1 cellular context compared by ENCODE assay signal in the genomic region with DNA sequence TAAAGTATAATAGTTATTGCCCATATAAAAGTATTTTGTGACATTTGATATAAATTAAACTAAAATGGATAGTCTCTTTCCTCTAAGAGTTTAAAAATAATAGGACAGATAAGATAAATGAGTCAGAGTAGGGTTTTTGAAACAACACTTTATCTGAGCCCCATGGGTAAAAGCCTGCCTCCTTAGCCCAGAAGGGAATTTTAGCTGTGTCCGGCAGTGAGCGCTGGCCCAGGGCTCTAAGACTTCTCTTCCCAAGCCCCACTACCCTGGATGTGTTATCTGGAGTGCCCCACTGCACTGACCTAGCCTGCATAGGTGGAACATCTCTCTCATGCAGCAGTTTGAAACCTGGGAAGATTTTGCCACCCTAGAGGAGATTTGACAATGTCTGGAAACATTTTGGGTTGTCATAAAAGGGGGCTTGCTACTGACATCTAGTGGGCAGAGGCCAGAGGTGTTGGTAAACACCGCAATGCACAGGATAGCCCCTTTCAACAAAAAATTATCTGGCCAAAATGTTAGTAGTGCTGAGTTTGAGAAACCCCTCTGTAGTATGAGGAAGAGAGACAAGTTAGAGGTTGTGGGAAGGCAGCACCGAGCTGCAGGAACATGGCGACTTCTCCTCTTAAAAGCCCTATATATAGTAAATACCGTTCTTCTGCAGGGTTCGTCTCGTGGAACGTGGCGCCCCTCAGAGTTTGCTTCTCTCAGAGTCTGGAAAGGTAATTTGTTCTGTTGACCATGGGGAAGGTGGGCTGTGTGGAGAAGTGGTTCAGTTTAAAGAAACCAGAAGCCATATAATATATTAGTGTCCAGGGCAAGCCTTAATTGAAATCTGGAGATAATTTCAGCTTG.
TF ChIP-seq lines count a peak whose summit lies in the region.

No MANE protein-coding gene starts in this region.

TF ChIP-seq in GM23338, 12 proteins besides CTCF, POLR2A, EP300 and RAD21 (continued from another document):
- TF ChIP-seq, protein P1, sequence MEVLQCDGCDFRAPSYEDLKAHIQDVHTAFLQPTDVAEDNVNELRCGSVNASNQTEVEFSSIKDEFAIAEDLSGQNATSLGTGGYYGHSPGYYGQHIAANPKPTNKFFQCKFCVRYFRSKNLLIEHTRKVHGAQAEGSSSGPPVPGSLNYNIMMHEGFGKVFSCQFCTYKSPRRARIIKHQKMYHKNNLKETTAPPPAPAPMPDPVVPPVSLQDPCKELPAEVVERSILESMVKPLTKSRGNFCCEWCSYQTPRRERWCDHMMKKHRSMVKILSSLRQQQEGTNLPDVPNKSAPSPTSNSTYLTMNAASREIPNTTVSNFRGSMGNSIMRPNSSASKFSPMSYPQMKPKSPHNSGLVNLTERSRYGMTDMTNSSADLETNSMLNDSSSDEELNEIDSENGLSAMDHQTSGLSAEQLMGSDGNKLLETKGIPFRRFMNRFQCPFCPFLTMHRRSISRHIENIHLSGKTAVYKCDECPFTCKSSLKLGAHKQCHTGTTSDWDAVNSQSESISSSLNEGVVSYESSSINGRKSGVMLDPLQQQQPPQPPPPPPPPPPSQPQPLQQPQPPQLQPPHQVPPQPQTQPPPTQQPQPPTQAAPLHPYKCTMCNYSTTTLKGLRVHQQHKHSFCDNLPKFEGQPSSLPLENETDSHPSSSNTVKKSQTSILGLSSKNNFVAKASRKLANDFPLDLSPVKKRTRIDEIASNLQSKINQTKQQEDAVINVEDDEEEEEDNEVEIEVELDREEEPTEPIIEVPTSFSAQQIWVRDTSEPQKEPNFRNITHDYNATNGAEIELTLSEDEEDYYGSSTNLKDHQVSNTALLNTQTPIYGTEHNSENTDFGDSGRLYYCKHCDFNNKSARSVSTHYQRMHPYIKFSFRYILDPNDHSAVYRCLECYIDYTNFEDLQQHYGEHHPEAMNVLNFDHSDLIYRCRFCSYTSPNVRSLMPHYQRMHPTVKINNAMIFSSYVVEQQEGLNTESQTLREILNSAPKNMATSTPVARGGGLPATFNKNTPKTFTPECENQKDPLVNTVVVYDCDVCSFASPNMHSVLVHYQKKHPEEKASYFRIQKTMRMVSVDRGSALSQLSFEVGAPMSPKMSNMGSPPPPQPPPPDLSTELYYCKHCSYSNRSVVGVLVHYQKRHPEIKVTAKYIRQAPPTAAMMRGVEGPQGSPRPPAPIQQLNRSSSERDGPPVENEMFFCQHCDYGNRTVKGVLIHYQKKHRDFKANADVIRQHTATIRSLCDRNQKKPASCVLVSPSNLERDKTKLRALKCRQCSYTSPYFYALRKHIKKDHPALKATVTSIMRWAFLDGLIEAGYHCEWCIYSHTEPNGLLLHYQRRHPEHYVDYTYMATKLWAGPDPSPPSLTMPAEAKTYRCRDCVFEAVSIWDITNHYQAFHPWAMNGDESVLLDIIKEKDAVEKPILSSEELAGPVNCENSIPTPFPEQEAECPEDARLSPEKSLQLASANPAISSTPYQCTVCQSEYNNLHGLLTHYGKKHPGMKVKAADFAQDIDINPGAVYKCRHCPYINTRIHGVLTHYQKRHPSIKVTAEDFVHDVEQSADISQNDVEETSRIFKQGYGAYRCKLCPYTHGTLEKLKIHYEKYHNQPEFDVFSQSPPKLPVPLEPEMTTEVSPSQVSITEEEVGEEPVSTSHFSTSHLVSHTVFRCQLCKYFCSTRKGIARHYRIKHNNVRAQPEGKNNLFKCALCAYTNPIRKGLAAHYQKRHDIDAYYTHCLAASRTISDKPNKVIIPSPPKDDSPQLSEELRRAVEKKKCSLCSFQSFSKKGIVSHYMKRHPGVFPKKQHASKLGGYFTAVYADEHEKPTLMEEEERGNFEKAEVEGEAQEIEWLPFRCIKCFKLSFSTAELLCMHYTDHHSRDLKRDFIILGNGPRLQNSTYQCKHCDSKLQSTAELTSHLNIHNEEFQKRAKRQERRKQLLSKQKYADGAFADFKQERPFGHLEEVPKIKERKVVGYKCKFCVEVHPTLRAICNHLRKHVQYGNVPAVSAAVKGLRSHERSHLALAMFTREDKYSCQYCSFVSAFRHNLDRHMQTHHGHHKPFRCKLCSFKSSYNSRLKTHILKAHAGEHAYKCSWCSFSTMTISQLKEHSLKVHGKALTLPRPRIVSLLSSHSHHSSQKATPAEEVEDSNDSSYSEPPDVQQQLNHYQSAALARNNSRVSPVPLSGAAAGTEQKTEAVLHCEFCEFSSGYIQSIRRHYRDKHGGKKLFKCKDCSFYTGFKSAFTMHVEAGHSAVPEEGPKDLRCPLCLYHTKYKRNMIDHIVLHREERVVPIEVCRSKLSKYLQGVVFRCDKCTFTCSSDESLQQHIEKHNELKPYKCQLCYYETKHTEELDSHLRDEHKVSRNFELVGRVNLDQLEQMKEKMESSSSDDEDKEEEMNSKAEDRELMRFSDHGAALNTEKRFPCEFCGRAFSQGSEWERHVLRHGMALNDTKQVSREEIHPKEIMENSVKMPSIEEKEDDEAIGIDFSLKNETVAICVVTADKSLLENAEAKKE (CRISPR knock-in tag; IDR thresholded peaks at IDR 0.05) = no peak
- no peak for TF ChIP-seq JUNB (IDR thresholded peaks at IDR 0.05; ENCODE audit: unreplicated experiment)
- no peak for TF ChIP-seq ZNF114 (CRISPR knock-in tag; IDR thresholded peaks at IDR 0.05)
- no peak for TF ChIP-seq EZH2phosphoT487 (IDR thresholded peaks at IDR 0.05; ENCODE audit: unreplicated experiment)
- TF ChIP-seq REST (IDR thresholded peaks at IDR 0.05; ENCODE audit: unreplicated experiment) = no peak
- no peak for TF ChIP-seq CREB1 (CRISPR knock-in tag; IDR thresholded peaks at IDR 0.05; ENCODE audit: low read depth)
- TF ChIP-seq EZH2 (IDR thresholded peaks at IDR 0.05; ENCODE audit: low read depth, unreplicated experiment) = no peak
- no peak for TF ChIP-seq ZNF331 (CRISPR knock-in tag; IDR thresholded peaks at IDR 0.05; ENCODE audit: low read depth)
